ENCODE assay signal across 10 cellular contexts in the genomic region with DNA sequence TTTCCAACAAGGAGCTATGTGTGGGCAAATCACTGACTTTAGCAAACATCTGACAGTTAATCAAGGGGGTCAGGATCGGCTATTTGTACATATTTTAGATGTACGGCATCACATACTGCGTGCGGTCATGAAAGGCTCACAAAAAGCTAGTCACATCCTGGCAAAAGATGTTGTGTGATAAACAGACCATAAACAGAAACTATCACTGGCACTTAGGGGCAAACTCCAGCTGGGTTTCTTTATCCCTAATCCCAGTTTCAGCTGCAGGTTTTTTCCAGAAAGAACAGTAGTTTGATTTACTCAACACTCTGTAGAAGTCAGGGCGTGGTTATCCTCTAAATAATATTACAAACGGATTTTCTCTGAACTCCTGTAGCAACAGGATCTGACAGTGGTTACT.
DNase-seq lines count a peak whose midpoint lies in the region; ATAC-seq, FAIRE-seq and TF ChIP-seq lines count a peak whose summit lies in the region.
"Had no signal": no experiment of that assay in that cellular context is flagged by ENCODE, and none has a peak within 500 bp of the region (broad histone marks: within the 10 kb centered on the region; RNA-seq: fewer than 3 reads in every experiment).

No MANE protein-coding gene starts in this region.

- peak overlapping the region; percentile 92 for H3K27ac Mint-ChIP-seq in stimulated activated naive CD8-positive, alpha-beta T cell treated with anti-CD3 and anti-CD28 coated beads, Interleukin-15, Interleukin-2, amounts not matched to agents 100 ng/mL and 50 ng/mL, for 24 hours
- H3K27ac Mint-ChIP-seq in MCF 10A (ENCODE audit: low read depth, unreplicated experiment) = peak overlapping the region; percentile 67
- H3K27ac Mint-ChIP-seq: nephron progenitor cell had no signal

- peak overlapping the region; percentile 97 for H3K27ac ChIP-seq in lower lobe of right lung
- H3K27ac ChIP-seq in vagina = peak overlapping the region; percentile 94

- H3K36me3 Mint-ChIP-seq in stimulated activated naive CD8-positive, alpha-beta T cell treated with anti-CD3 and anti-CD28 coated beads, Interleukin-15, Interleukin-2, amounts not matched to agents 100 ng/mL and 50 ng/mL, for 24 hours (ENCODE audit: low read depth) = peaks cover 23% of the 10 kb centered on the region
- H3K36me3 Mint-ChIP-seq in MCF 10A (ENCODE audit: insufficient read depth, unreplicated experiment) = no peaks in the 10 kb centered on the region

- H3K4me1 Mint-ChIP-seq in stimulated activated naive CD8-positive, alpha-beta T cell treated with anti-CD3 and anti-CD28 coated beads, Interleukin-15, Interleukin-2, amounts not matched to agents 100 ng/mL and 50 ng/mL, for 24 hours (ENCODE audit: low read depth) = peaks cover 41% of the 10 kb centered on the region
- peaks cover 5% of the 10 kb centered on the region for H3K4me1 Mint-ChIP-seq in MCF 10A (ENCODE audit: insufficient read depth, unreplicated experiment)

- peak overlapping the region; percentile 83 for H3K4me3 Mint-ChIP-seq in stimulated activated naive CD8-positive, alpha-beta T cell treated with anti-CD3 and anti-CD28 coated beads, Interleukin-15, Interleukin-2, amounts not matched to agents 100 ng/mL and 50 ng/mL, for 24 hours
- no peak overlapping the region for H3K4me3 Mint-ChIP-seq in MCF 10A (ENCODE audit: unreplicated experiment)

- no peak for DNase-seq in stimulated activated naive CD8-positive, alpha-beta T cell treated with anti-CD3 and anti-CD28 coated beads, Interleukin-15, Interleukin-2, amounts not matched to agents 100 U/mL and 50 U/mL, for 24 hours
- peak; percentile 5 for DNase-seq in MCF 10A (ENCODE audit: unreplicated experiment)
- no peak for DNase-seq in lower lobe of right lung
- no peak for DNase-seq in vagina (ENCODE audit: extremely low spot score in 2 of 2)
- DNase-seq in omental fat pad (ENCODE audit: low spot score) = no peak
- DNase-seq in HTR-8/SVneo (ENCODE audit: insufficient read length, low spot score) = no peak
- DNase-seq: activated CD4-positive, CD25-positive, alpha-beta regulatory T cell treated with anti-CD3 and anti-CD28 coated beads, Interleukin-2, amount 50 U/mL, for 72 hours had no signal

- H3K9me3 Mint-ChIP-seq in stimulated activated naive CD8-positive, alpha-beta T cell treated with anti-CD3 and anti-CD28 coated beads, Interleukin-15, Interleukin-2, amounts not matched to agents 100 ng/mL and 50 ng/mL, for 24 hours = peaks cover 13% of the 10 kb centered on the region
- H3K9me3 Mint-ChIP-seq in MCF 10A (ENCODE audit: unreplicated experiment) = no peaks in the 10 kb centered on the region

- H3K4me3 ChIP-seq in lower lobe of right lung (peak overlapping the region; percentile 10), vagina (no peak overlapping the region)

- H3K9me3 ChIP-seq in lower lobe of right lung = peaks cover under 1% of the 10 kb centered on the region
- no peaks in the 10 kb centered on the region for H3K9me3 ChIP-seq in vagina

- TF ChIP-seq CTCF in MCF 10A (IDR thresholded peaks at IDR 0.05; ENCODE audit: unreplicated experiment) = no peak
- TF ChIP-seq CTCF in lower lobe of right lung (IDR thresholded peaks at IDR 0.05) = no peak
- no peak for TF ChIP-seq CTCF in vagina (IDR thresholded peaks at IDR 0.05)
- no peak for TF ChIP-seq CTCF in omental fat pad (IDR thresholded peaks at IDR 0.05)

- no peaks in the 10 kb centered on the region for H3K27me3 Mint-ChIP-seq in stimulated activated naive CD8-positive, alpha-beta T cell treated with anti-CD3 and anti-CD28 coated beads, Interleukin-15, Interleukin-2, amounts not matched to agents 100 ng/mL and 50 ng/mL, for 24 hours
- H3K27me3 Mint-ChIP-seq in MCF 10A (ENCODE audit: insufficient read depth, unreplicated experiment) = no peaks in the 10 kb centered on the region

- CTCF ChIA-PET in MCF 10A (lab: Yijun Ruan, JAX) = interaction anchor here (0.5 to 1.4 kb wide), 4 partner anchors 114 to 496 kb away, joined by 3 to 7 read pairs (median 4); no protein-coding TSS in a partner anchor

- POLR2A ChIA-PET in MCF 10A (lab: Yijun Ruan, JAX) = no interaction called here

- FAIRE-seq in HTR-8/SVneo (lab: Jason Lieb, UNC) = no peak

- H3K4me1 ChIP-seq in lower lobe of right lung (peaks cover 34% of the 10 kb centered on the region), vagina (peaks cover 18% of the 10 kb centered on the region)

- no TSS peak for BruUV-seq in MCF 10A (replicated peaks; lab: Mats Ljungman, UMichigan)

- TF ChIP-seq POLR2A in vagina (IDR thresholded peaks at IDR 0.05) = no peak

- intact Hi-C loops in MCF 10A (cut with micrococcal nuclease) (no loop called here), lower lobe of right lung (cut with DNase I) (no loop called here), vagina (cut with DNase I) (no loop called here)

- H3K36me3 ChIP-seq in lower lobe of right lung = no peaks in the 10 kb centered on the region
- H3K36me3 ChIP-seq in vagina = no peaks in the 10 kb centered on the region

- H3K27me3 ChIP-seq in lower lobe of right lung (ENCODE audit: low read depth) (no peaks in the 10 kb centered on the region), vagina (no peaks in the 10 kb centered on the region)

- no peak for ATAC-seq in stimulated activated naive CD8-positive, alpha-beta T cell treated with anti-CD3 and anti-CD28 coated beads, Interleukin-15, Interleukin-2, amounts not matched to agents 100 U/mL and 50 U/mL, for 24 hours
- ATAC-seq in lower lobe of right lung (no peak), omental fat pad (ENCODE audit: low FRiP score) (no peak), HG02610 (IDR thresholded peaks at IDR 0.05; ENCODE audit: unreplicated experiment) (no peak)
